In genomic region chr12:103965590-103966407, GRCh38 we compare ENCODE assay signal across 8 cellular contexts. TPM values are rescaled to one million over a fixed set of nuclear protein-coding genes. Genes with fewer than 3 reads are reported as not detected.
DNase-seq lines count a peak whose midpoint lies in the region; ATAC-seq, FAIRE-seq and TF ChIP-seq lines count a peak whose summit lies in the region.

Gene TDG (plus strand): TSS chr12:103965872. CDS start chr12:103966038, 166 bp downstream.

- H3K27me3 ChIP-seq in HepG2 (ENCODE audit: control insufficient read depth in 1 of 2, insufficient read depth in 2 of 2, low read length in 2 of 2), result no peaks in the 10 kb centered on the region; a peak in 1 of 5 replicates

- H3K36me3 ChIP-seq in HepG2 (replicated peaks in 1 of 2; ENCODE audit: control insufficient read depth in 1 of 2, insufficient read depth in 2 of 2, low read length in 2 of 2), result peaks cover 0 to 12% of the 10 kb centered on the region in 2 experiments; a peak in 1 of 5 replicates

- intact Hi-C loops in HepG2 (cut with micrococcal nuclease; ENCODE audit: unreplicated experiment), result loop anchor here (1.0 to 10.0 kb wide), 3 partner anchors 8 to 169 kb away; partner anchors contain the start of genes HSP90B1 and NFYB

- peak; percentile 96 for DNase-seq in NCI-H748 treated with DMSO at 0.1 percent for 48 hours (lab: John Stamatoyannopoulos, UW)
- peak; percentile 96 to 97 for DNase-seq in activated CD4-positive, alpha-beta T cell treated with anti-CD3 and anti-CD28 coated beads, Interleukin-2, amount 50 U/mL, for 4 hours
- peak; percentile 100 for DNase-seq in dermis blood vessel endothelial cell
- DNase-seq in HepG2 (ENCODE audit: low spot score), result peak; percentile 98
- peak; percentile 96 for DNase-seq in stimulated activated CD4-positive, alpha-beta T cell treated with anti-CD3 and anti-CD28 coated beads, Interleukin-4, amount 100 ng/mL, for 1 hour

- H3K4me3 ChIP-seq in HepG2 (replicated peaks in 1 of 3; ENCODE audit: insufficient read depth in 1 of 3, low read depth in 2 of 3, low read length in 3 of 3), result peak within 1 kb of the TSS; percentile 68 to 98 (median 82)

- peaks cover 67% of the 10 kb centered on the region for H3K79me2 ChIP-seq in HepG2 (ENCODE audit: insufficient read depth, low read length)

- WGBS in HepG2 (ENCODE audit: low lambda C conversion rate), result under 1% methylated on average over 17 of the region's 61 CpGs

- FAIRE-seq in HepG2 (lab: Jason Lieb, UNC), result peak; percentile 84

- peak; percentile 92 to 97 for TF ChIP-seq POLR2A in HepG2 (IDR thresholded peaks at IDR 0.05; ENCODE audit: insufficient read depth in 1 of 2, low read depth in 2 of 2, low read length in 2 of 2)

- H3K9ac ChIP-seq in HepG2 (ENCODE audit: insufficient read depth, low read depth, low read length), result peak within 1 kb of the TSS; percentile 91

- peak within 1 kb of the TSS; percentile 71 for H2AFZ ChIP-seq in HepG2 (ENCODE audit: low read length)

- TF ChIP-seq EP300 in HepG2 (IDR thresholded peaks at IDR 0.05; ENCODE audit: low read depth in 2 of 2, low read length in 2 of 2) (no peak), HepG2 (CRISPR knock-in tag; IDR thresholded peaks at IDR 0.05; ENCODE audit: borderline replicate concordance) (no peak)

- H3K4me2 ChIP-seq in HepG2 (ENCODE audit: low read depth, low read length), result peak within 1 kb of the TSS; percentile 86

- peak; percentile 57 for TF ChIP-seq RAD21 in HepG2 (CRISPR knock-in tag; IDR thresholded peaks at IDR 0.05)

- TSS peak; percentile 66 for BruUV-seq in HepG2 (replicated peaks; lab: Mats Ljungman, UMichigan)

- TF ChIP-seq CTCF in C4-2B (conservative IDR thresholded peaks at IDR 0.05) (peak; percentile 34), HepG2 (CRISPR knock-in tag; IDR thresholded peaks at IDR 0.05) (peak; percentile 48; the same call in 1 of the 2 replicates)

- H3K9me3 ChIP-seq in HepG2 (ENCODE audit: low read length), result no peaks in the 10 kb centered on the region

- ATAC-seq in GM19372 (IDR thresholded peaks at IDR 0.05; ENCODE audit: low read depth, unreplicated experiment) (peak; percentile 96), HG03558 (IDR thresholded peaks at IDR 0.05; ENCODE audit: extremely low read depth, unreplicated experiment) (peak; percentile 66), HepG2 (peak; percentile 99)

- POLR2A ChIA-PET in HepG2 (lab: Yijun Ruan, JAX), result interaction anchor here (0.8 to 3.6 kb wide), 13 partner anchors 8 to 320 kb away, joined by 3 to 118 read pairs (median 8); partner anchors contain the start of genes HCFC2, HSP90B1, NFYB and NT5DC3

- H3K27ac ChIP-seq in C4-2B (peak within 1 kb of the TSS; percentile 89), HepG2 (ENCODE audit: extremely low read length, insufficient read depth, low read length) (peak within 1 kb of the TSS; percentile 86)

- H4K20me1 ChIP-seq in HepG2 (ENCODE audit: insufficient read depth, low read length), result no peaks in the 10 kb centered on the region

- H3K4me1 ChIP-seq in HepG2 (ENCODE audit: insufficient read depth, low read length), result peaks cover 62% of the 10 kb centered on the region

- CTCF ChIA-PET in HepG2 (lab: Yijun Ruan, JAX; ENCODE audit: low intra/inter-chr PET ratio, low total read pairs), result no interaction called here

- in situ Hi-C loops in HepG2 (cut with HindIII; ENCODE audit: extremely low pct_ligation_motif_present, low pct_unique_long_range_greater_than_20kb), result no loop called here

TF ChIP-seq in HepG2, 621 proteins besides CTCF, POLR2A, EP300 and RAD21 (continues in another document):
- TF ChIP-seq POLR2G (IDR thresholded peaks at IDR 0.05; ENCODE audit: low read depth, low read length) (peak; percentile 95), ZNF775 (CRISPR knock-in tag; IDR thresholded peaks at IDR 0.05; ENCODE audit: borderline replicate concordance) (no peak), ZNF333 (CRISPR knock-in tag; IDR thresholded peaks at IDR 0.05; ENCODE audit: borderline replicate concordance) (peak; percentile 81; the same call in 1 of the 2 replicates), ZNF282 (IDR thresholded peaks at IDR 0.05; ENCODE audit: partially characterized antibody) (no peak), ZNF274 (CRISPR knock-in tag; IDR thresholded peaks at IDR 0.05) (peak; percentile 92), PRPF4 (IDR thresholded peaks at IDR 0.05; ENCODE audit: low read depth, low read length, poor library complexity, severe bottlenecking) (no peak), TAF15 (IDR thresholded peaks at IDR 0.05; ENCODE audit: low read depth, low read length, poor library complexity, severe bottlenecking) (no peak), CBX1 (IDR thresholded peaks at IDR 0.05; ENCODE audit: low read depth) (peak; percentile 30), MAFK (conservative IDR thresholded peaks at IDR 0.05 in 1 of 2, IDR thresholded peaks at IDR 0.05 in 1 of 2; ENCODE audit: low read length in 2 of 2) (peak; percentile 61 to 80), ZNF709 (CRISPR knock-in tag; IDR thresholded peaks at IDR 0.05) (no peak; the same call in 1 of the 2 replicates), MIER3 (CRISPR knock-in tag; IDR thresholded peaks at IDR 0.05; ENCODE audit: borderline replicate concordance) (peak; percentile 52; the same call in 1 of the 2 replicates), SUZ12 (IDR thresholded peaks at IDR 0.05; ENCODE audit: low read depth, low read length) (0 out of 2 replicates have a peak, but pooled peaks have one; percentile 16), ZNF253 (CRISPR knock-in tag; IDR thresholded peaks at IDR 0.05; ENCODE audit: borderline replicate concordance) (0 out of 2 replicates have a peak, but pooled peaks have one; percentile 66), ATF4 (CRISPR knock-in tag; IDR thresholded peaks at IDR 0.05) (peak in 1 of 2 experiments; percentile 41; a peak in 1 of 4 replicates), ZNF841 (CRISPR knock-in tag; IDR thresholded peaks at IDR 0.05; ENCODE audit: borderline replicate concordance) (no peak), SKI (IDR thresholded peaks at IDR 0.05; ENCODE audit: partially characterized antibody) (peak; percentile 87), ADNP (CRISPR knock-in tag; IDR thresholded peaks at IDR 0.05) (no peak)
- TF ChIP-seq, protein P1, sequence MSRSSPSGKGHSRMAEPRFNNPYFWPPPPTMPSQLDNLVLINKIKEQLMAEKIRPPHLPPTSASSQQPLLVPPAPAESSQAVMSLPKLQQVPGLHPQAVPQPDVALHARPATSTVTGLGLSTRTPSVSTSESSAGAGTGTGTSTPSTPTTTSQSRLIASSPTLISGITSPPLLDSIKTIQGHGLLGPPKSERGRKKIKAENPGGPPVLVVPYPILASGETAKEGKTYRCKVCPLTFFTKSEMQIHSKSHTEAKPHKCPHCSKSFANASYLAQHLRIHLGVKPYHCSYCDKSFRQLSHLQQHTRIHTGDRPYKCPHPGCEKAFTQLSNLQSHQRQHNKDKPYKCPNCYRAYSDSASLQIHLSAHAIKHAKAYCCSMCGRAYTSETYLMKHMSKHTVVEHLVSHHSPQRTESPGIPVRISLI (CRISPR knock-in tag; IDR thresholded peaks at IDR 0.05; ENCODE audit: borderline replicate concordance), result peak; percentile 84; the same call in 1 of the 2 replicates
- TF ChIP-seq, protein P2, sequence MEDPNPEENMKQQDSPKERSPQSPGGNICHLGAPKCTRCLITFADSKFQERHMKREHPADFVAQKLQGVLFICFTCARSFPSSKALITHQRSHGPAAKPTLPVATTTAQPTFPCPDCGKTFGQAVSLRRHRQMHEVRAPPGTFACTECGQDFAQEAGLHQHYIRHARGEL (CRISPR knock-in tag; IDR thresholded peaks at IDR 0.05), result peak; percentile 82; the same call in 1 of the 2 replicates
- TF ChIP-seq, protein P3, sequence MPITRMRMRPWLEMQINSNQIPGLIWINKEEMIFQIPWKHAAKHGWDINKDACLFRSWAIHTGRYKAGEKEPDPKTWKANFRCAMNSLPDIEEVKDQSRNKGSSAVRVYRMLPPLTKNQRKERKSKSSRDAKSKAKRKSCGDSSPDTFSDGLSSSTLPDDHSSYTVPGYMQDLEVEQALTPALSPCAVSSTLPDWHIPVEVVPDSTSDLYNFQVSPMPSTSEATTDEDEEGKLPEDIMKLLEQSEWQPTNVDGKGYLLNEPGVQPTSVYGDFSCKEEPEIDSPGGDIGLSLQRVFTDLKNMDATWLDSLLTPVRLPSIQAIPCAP (CRISPR knock-in tag; IDR thresholded peaks at IDR 0.05; ENCODE audit: low read depth), result no peak

RNA-seq across cellular contexts. Expression of gene TDG, which starts in this region (rescaled TPM):
- total RNA-seq in dermis blood vessel endothelial cell (30.5 and 30.8 TPM in 2 replicates), HepG2 (2016; rRNA removed; fragmentation: Illumina TruSeq; extraction: Trizol) (19.5 and 24.0 TPM in 2 replicates)
- total RNA-seq in HepG2 (2016; cell fraction: cytosol; rRNA removed; fragmentation: Illumina TruSeq; extraction: Trizol; ENCODE audit: low read depth), result 11.8 and 12.8 TPM in 2 replicates
- total RNA-seq in HepG2 (2016; cell fraction: insoluble cytoplasmic fraction; rRNA removed; fragmentation: Illumina TruSeq; extraction: Trizol), result 20.9 and 24.6 TPM in 2 replicates
- total RNA-seq in HepG2 (2016; cell fraction: membrane; rRNA removed; fragmentation: Illumina TruSeq; extraction: Trizol), result 7.4 TPM in 2 replicates
- 25.3 and 26.6 TPM in 2 replicates for total RNA-seq in HepG2 (2016; cell fraction: nucleus; rRNA removed; fragmentation: Illumina TruSeq; extraction: Trizol)
- 12.7 and 14.2 TPM in 2 replicates for polyA plus RNA-seq in HepG2 (2011; rRNA removed)
- polyA plus RNA-seq in HepG2 (2011; cell fraction: cytosol; rRNA removed), result 4.6 and 6.2 TPM in 2 replicates
- polyA plus RNA-seq in HepG2 (2011; cell fraction: nucleus; rRNA removed), result 15.3 and 21.4 TPM in 2 replicates
- 14.2 and 14.6 TPM in 2 replicates for polyA plus RNA-seq in HepG2 (2012)
- 0.63 and 0.67 TPM in 2 replicates for polyA plus RNA-seq in HepG2 (2016; cell fraction: cytosol; fragmentation: Illumina TruSeq; extraction: Trizol; ENCODE audit: low read depth)
- polyA plus RNA-seq in HepG2 (2016; cell fraction: insoluble cytoplasmic fraction; fragmentation: Illumina TruSeq; extraction: Trizol; ENCODE audit: low read depth), result 22.2 and 22.3 TPM in 2 replicates
- polyA plus RNA-seq in HepG2 (2016; cell fraction: membrane; fragmentation: Illumina TruSeq; extraction: Trizol; ENCODE audit: low read depth), result 2.8 and 3.2 TPM in 2 replicates
- polyA plus RNA-seq in HepG2 (2016; cell fraction: nucleus; fragmentation: Illumina TruSeq; extraction: Trizol; ENCODE audit: insufficient read depth, low read depth), result 35.4 and 37.9 TPM in 2 replicates
- polyA minus RNA-seq in HepG2 (2011; rRNA and poly(A)+ RNA removed; ENCODE audit: low replicate concordance), result 4.8 and 13.4 TPM in 2 replicates
- 7.5 and 7.9 TPM in 2 replicates for polyA minus RNA-seq in HepG2 (2011; cell fraction: cytosol; rRNA and poly(A)+ RNA removed)
- 37.8 and 39.1 TPM in 2 replicates for polyA minus RNA-seq in HepG2 (2011; cell fraction: nucleus; rRNA and poly(A)+ RNA removed)

Comparison
In these comparisons a context has a peak if more than half of its experiments do, and no peak if none do; other contexts are left out.
1. Peak in every context shown above with its lines: DNase-seq, ATAC-seq, H3K4me3 ChIP-seq and H3K27ac ChIP-seq.